In genomic region chr1:117546467-117546866, GRCh38 we compare ENCODE assay signal across 9 cellular contexts. TPM values are rescaled to one million over a fixed set of nuclear protein-coding genes. Genes with fewer than 3 reads are reported as not detected.
"Had no signal": no experiment of that assay in that cellular context is flagged by ENCODE, and none has a peak within 500 bp of the region (broad histone marks: within the 10 kb centered on the region; RNA-seq: fewer than 3 reads in every experiment).

No MANE protein-coding gene starts in this region.

- H3K4me2 ChIP-seq: KMS-11 had no signal

- H3K4me1 ChIP-seq: HAP-1 had no signal

- H3K27ac ChIP-seq: GM23248, KMS-11 had no signal

- H3K9ac ChIP-seq: GM23248, KMS-11 had no signal

- ATAC-seq: HCT116 had no signal

- H3K9me3 ChIP-seq: HAP-1 had no signal

- H3K36me3 ChIP-seq: HAP-1 had no signal

- DNase-seq: GM23248, GOT3, H7, HFFc6, KBM-7 had no signal

- FAIRE-seq: HTR-8/SVneo had no signal

- H3K4me3 ChIP-seq: GM23248, HAP-1 had no signal

- H2AFZ ChIP-seq: GM23248 had no signal

RNA-seq across cellular contexts. Expression of gene TENT5C, which starts 59.4 kb away (rescaled TPM):
- total RNA-seq: GM23248 had no signal
